In genomic region chr3:157844770-157845522, GRCh38 we compare ENCODE assay signal across 32 cellular contexts.
DNase-seq lines count a peak whose midpoint lies in the region; FAIRE-seq and TF ChIP-seq lines count a peak whose summit lies in the region.
"Had no signal": no experiment of that assay in that cellular context is flagged by ENCODE, and none has a peak within 500 bp of the region (broad histone marks: within the 10 kb centered on the region; RNA-seq: fewer than 3 reads in every experiment).

No MANE protein-coding gene starts in this region.

- no peak overlapping the region for H3K9ac ChIP-seq in H1 (replicated peaks in 1 of 4; ENCODE audit: extremely low read depth in 1 of 4, low read depth in 3 of 4, low read length in 3 of 4)

- no peak for TF ChIP-seq POLR2A in H1 (IDR thresholded peaks at IDR 0.05; ENCODE audit: control extremely low read depth in 1 of 2, low read depth in 2 of 2, low read length in 2 of 2)

- 89% methylated on average over 4 of the region's 4 CpGs; no CpG with 5 or more reads in 1 of the 2 experiments for WGBS in H1 (ENCODE audit: extremely low coverage in 1 of 2, insufficient coverage in 1 of 2, insufficient read length in 1 of 2, insufficient replicate concordance in 2 of 2, low coverage in 1 of 2, low lambda C conversion rate in 2 of 2, missing lambda C conversion rate in 1 of 2), 2 experiments

- H3K79me2 ChIP-seq in H1 (ENCODE audit: control insufficient read depth in 1 of 2, insufficient read depth in 2 of 2, low read length in 2 of 2): no peaks in the 10 kb centered on the region

- H4K91ac ChIP-seq in H1 (replicated peaks; ENCODE audit: insufficient read length, low read length): no peak overlapping the region

- no peak overlapping the region for H3K56ac ChIP-seq in H1 (replicated peaks; ENCODE audit: insufficient read length, low read depth, low read length)

- no peaks in the 10 kb centered on the region for H3K23me2 ChIP-seq in H1 (ENCODE audit: low read depth, low read length)

- POLR2A ChIA-PET in H1 (lab: Charles Lee; ENCODE audit: partially characterized antibody): no interaction called here

- H3K4me2 ChIP-seq in H1 (ENCODE audit: insufficient read depth in 1 of 2, low read depth in 2 of 2, low read length in 2 of 2): no peak overlapping the region

- no peak overlapping the region for H4K5ac ChIP-seq in H1 (ENCODE audit: insufficient read length, low read depth, low read length)

- H2BK20ac ChIP-seq in H1 (ENCODE audit: low read length): no peak overlapping the region

- TF ChIP-seq EP300 in H1 (IDR thresholded peaks at IDR 0.05; ENCODE audit: borderline replicate concordance in 1 of 2, low read depth in 2 of 2, low read length in 2 of 2): no peak

- H2AK5ac ChIP-seq in H1 (ENCODE audit: low read depth, low read length): no peak overlapping the region

- H3K9me3 Mint-ChIP-seq in nephron progenitor cell: no peaks in the 10 kb centered on the region
- H3K9me3 Mint-ChIP-seq: type B pancreatic cell had no signal

- no peaks in the 10 kb centered on the region for H4K20me1 ChIP-seq in H1 (replicated peaks in 1 of 2; ENCODE audit: control insufficient read depth in 1 of 2, insufficient read depth in 2 of 2, low read length in 2 of 2)

- no peak for TF ChIP-seq CTCF in H1 (IDR thresholded peaks at IDR 0.05; ENCODE audit: control extremely low read depth in 1 of 3, insufficient read depth in 1 of 3, low read depth in 1 of 3, low read length in 3 of 3)
- TF ChIP-seq CTCF in nephron progenitor cell (IDR thresholded peaks at IDR 0.05): no peak

- TF ChIP-seq RAD21 in H1 (IDR thresholded peaks at IDR 0.05 in 1 of 2, conservative IDR thresholded peaks at IDR 0.05 in 1 of 2; ENCODE audit: low read depth in 2 of 2, low read length in 2 of 2): no peak

- no peak overlapping the region for H2BK15ac ChIP-seq in H1 (ENCODE audit: low read length)

- no peaks in the 10 kb centered on the region for H3K36me3 Mint-ChIP-seq in nephron progenitor cell (ENCODE audit: low read depth)
- H3K36me3 Mint-ChIP-seq: activated naive CD8-positive, alpha-beta T cell; immature natural killer cell; natural killer cell; stimulated activated naive B cell treated with anti-CD40 and anti-IgM and Interleukin-4, amounts not matched to agents 10 μg/mL and 1 μg/mL and 100 μg/mL, for 72 hours; type B pancreatic cell had no signal

- DNase-seq in ELR (ENCODE audit: low read depth) (peak; percentile 45), M059J (ENCODE audit: low read depth) (peak; percentile 22), H1 (ENCODE audit: low read depth in 1 of 2, low spot score in 2 of 2) (no peak), iris pigment epithelial cell (ENCODE audit: low read depth) (peak; percentile 18), nephron progenitor cell (no peak), DMS114 treated with DMSO at 0.1 percent for 48 hours (lab: John Stamatoyannopoulos, UW; ENCODE audit: unreplicated experiment) (no peak), AG08395 (ENCODE audit: low spot score) (no peak), anterior cingulate cortex (lab: John Stamatoyannopoulos, UW) (no peak)
- DNase-seq: activated CD4-positive, alpha-beta T cell treated with anti-CD3 and anti-CD28 coated beads for 4 hours; activated effector memory CD4-positive, alpha-beta T cell treated with Interleukin-2 at 50 U/mL for 16 hours; activated T-cell treated with anti-CD3 and anti-CD28 coated beads for 4 hours; C1 segment of cervical spinal cord; effector memory CD4-positive, alpha-beta T cell; GF-D8; immature natural killer cell; left colon; mammary epithelial cell; mucosa of descending colon; natural killer cell; NCI-H146; NCI-H2107; NCI-H774; stimulated activated naive B cell treated with anti-CD40 and anti-IgM and Interleukin-4, amounts not matched to agents 10 μg/mL and 1 μg/mL and 100 μg/mL, for 72 hours; substantia nigra; T1000; WERI-Rb-1 had no signal

- no peak overlapping the region for H4K8ac ChIP-seq in H1 (ENCODE audit: extremely low read depth, insufficient read depth, low read length)

- no peak overlapping the region for H3K4ac ChIP-seq in H1 (replicated peaks; ENCODE audit: insufficient read length, low read depth, low read length)

- H3K27ac Mint-ChIP-seq in nephron progenitor cell: no peak overlapping the region
- H3K27ac Mint-ChIP-seq: activated naive CD8-positive, alpha-beta T cell; immature natural killer cell; natural killer cell; stimulated activated naive B cell treated with anti-CD40 and anti-IgM and Interleukin-4, amounts not matched to agents 10 μg/mL and 1 μg/mL and 100 μg/mL, for 72 hours; type B pancreatic cell had no signal

- no peaks in the 10 kb centered on the region for H3K27me3 ChIP-seq in H1 (replicated peaks in 1 of 4; ENCODE audit: control insufficient read depth in 3 of 4, extremely low read depth in 1 of 4, insufficient read depth in 3 of 4, low read length in 3 of 4)

- no peak overlapping the region for H3K4me3 ChIP-seq in H1 (ENCODE audit: extremely low read depth in 1 of 4, insufficient read depth in 2 of 4, low read depth in 3 of 4, low read length in 4 of 4)
- H3K4me3 ChIP-seq: coronary artery, HAP-1, mucosa of descending colon had no signal

- H2AFZ ChIP-seq in H1 (ENCODE audit: low read length): 0 out of 2 replicates have a peak overlapping the region, but pooled peaks have one; percentile 45

- no peaks in the 10 kb centered on the region for H3K9me3 ChIP-seq in H1 (ENCODE audit: insufficient read depth in 2 of 2, low read depth in 1 of 2, low read length in 1 of 2)
- H3K9me3 ChIP-seq: HAP-1, mucosa of descending colon had no signal

- no peak overlapping the region for H2BK120ac ChIP-seq in H1 (replicated peaks; ENCODE audit: low read depth, low read length)

- H3K18ac ChIP-seq in H1 (ENCODE audit: extremely low read depth, low read length): no peak overlapping the region

- no peak for FAIRE-seq in H1 (lab: Jason Lieb, UNC)
- FAIRE-seq: astrocyte, RCC 7860 had no signal

- no peak overlapping the region for H2BK12ac ChIP-seq in H1 (ENCODE audit: low read depth, low read length)

- no peaks in the 10 kb centered on the region for H3K4me1 Mint-ChIP-seq in nephron progenitor cell
- H3K4me1 Mint-ChIP-seq: immature natural killer cell; natural killer cell; stimulated activated naive B cell treated with anti-CD40 and anti-IgM and Interleukin-4, amounts not matched to agents 10 μg/mL and 1 μg/mL and 100 μg/mL, for 72 hours had no signal

- H3K27ac ChIP-seq in H1 (ENCODE audit: low read depth, low read length): no peak overlapping the region
- H3K27ac ChIP-seq: coronary artery, WERI-Rb-1 had no signal

- no peak overlapping the region for H2BK5ac ChIP-seq in H1 (ENCODE audit: low read depth, low read length)

- H3K4me1 ChIP-seq in H1 (replicated peaks in 1 of 4; ENCODE audit: control insufficient read depth in 3 of 4, insufficient read depth in 4 of 4, low read length in 3 of 4): no peaks in the 10 kb centered on the region
- H3K4me1 ChIP-seq: HAP-1 had no signal

- H3K4me3 Mint-ChIP-seq in nephron progenitor cell: no peak overlapping the region
- H3K4me3 Mint-ChIP-seq: activated naive CD8-positive, alpha-beta T cell; immature natural killer cell; natural killer cell; stimulated activated naive B cell treated with anti-CD40 and anti-IgM and Interleukin-4, amounts not matched to agents 10 μg/mL and 1 μg/mL and 100 μg/mL, for 72 hours; type B pancreatic cell had no signal

- no peaks in the 10 kb centered on the region for H3K36me3 ChIP-seq in H1 (ENCODE audit: control insufficient read depth in 2 of 4, insufficient read depth in 4 of 4, low read length in 3 of 4)
- H3K36me3 ChIP-seq: HAP-1, WERI-Rb-1 had no signal

- no peaks in the 10 kb centered on the region for H3K27me3 Mint-ChIP-seq in nephron progenitor cell (ENCODE audit: low read depth, poor library complexity)
- H3K27me3 Mint-ChIP-seq: stimulated activated naive B cell treated with anti-CD40 and anti-IgM and Interleukin-4, amounts not matched to agents 10 μg/mL and 1 μg/mL and 100 μg/mL, for 72 hours had no signal

- no peak overlapping the region for H3K14ac ChIP-seq in H1 (ENCODE audit: insufficient read length)

- H3K79me1 ChIP-seq in H1 (ENCODE audit: low read depth, low read length): no peaks in the 10 kb centered on the region

- no peak overlapping the region for H3K23ac ChIP-seq in H1 (ENCODE audit: insufficient read length)

- CTCF ChIA-PET in H1 (lab: Charles Lee; ENCODE audit: partially characterized antibody): interaction anchor here (0.6 to 1.1 kb wide), 2 partner anchors 20 to 223 kb away, joined by 3 to 5 read pairs; no protein-coding TSS in a partner anchor

TF ChIP-seq in H1, 55 proteins besides CTCF, POLR2A, EP300 and RAD21:
- TF ChIP-seq CBX5 (IDR thresholded peaks at IDR 0.05; ENCODE audit: low read depth, low read length) (no peak), ASH2L (IDR thresholded peaks at IDR 0.05; ENCODE audit: low read length) (no peak), CREB1 (IDR thresholded peaks at IDR 0.05) (no peak), BCL11A (IDR thresholded peaks at IDR 0.05; ENCODE audit: low read depth in 2 of 2, low read length in 2 of 2) (no peak), CHD1 (IDR thresholded peaks at IDR 0.05; ENCODE audit: low read depth, low read length) (no peak), POLR2AphosphoS5 (IDR thresholded peaks at IDR 0.05; ENCODE audit: low read depth, low read length) (no peak), JUN (IDR thresholded peaks at IDR 0.05; ENCODE audit: low read depth, low read length) (no peak), RBBP5 (IDR thresholded peaks at IDR 0.05; ENCODE audit: borderline replicate concordance, low read depth, low read length) (no peak), HDAC6 (IDR thresholded peaks at IDR 0.05; ENCODE audit: low read depth, low read length) (no peak), ATF2 (IDR thresholded peaks at IDR 0.05; ENCODE audit: low read length) (no peak)

Comparison
In these comparisons a context has a peak if more than half of its experiments do, and no peak if none do; other contexts are left out.
1. DNase-seq: peak in ELR (single experiment), M059J (single experiment) and iris pigment epithelial cell (single experiment); none in H1 (0 of 2), nephron progenitor cell (single experiment), DMS114 treated with DMSO at 0.1 percent for 48 hours (single experiment), AG08395 (single experiment) and anterior cingulate cortex (0 of 58).